Comparison of ENCODE assay signal across 18 cellular contexts in genomic region chr13:68550330-68550729, GRCh38.
DNase-seq lines count a peak whose midpoint lies in the region; ATAC-seq lines count a peak whose summit lies in the region.
"Had no signal": no experiment of that assay in that cellular context is flagged by ENCODE, and none has a peak within 500 bp of the region (broad histone marks: within the 10 kb centered on the region; RNA-seq: fewer than 3 reads in every experiment).

No MANE protein-coding gene starts in this region.

- DNase-seq in SK-N-DZ (ENCODE audit: low spot score), result peak; percentile 4
- no peak for DNase-seq in NCI-H1048 (lab: John Stamatoyannopoulos, UW)
- no peak for DNase-seq in Ammon's horn (ENCODE audit: low spot score)
- DNase-seq in NCI-H446 (lab: John Stamatoyannopoulos, UW), result no peak
- DNase-seq: activated CD4-positive, alpha-beta T cell treated with anti-CD3 and anti-CD28 coated beads for 48 hours; activated CD8-positive, alpha-beta memory T cell treated with anti-CD3 and anti-CD28 coated beads, Interleukin-2, amount 10 ng/mL, durations not matched to agents 7 days and 5 days; endodermal cell; NCI-H1694; NCI-H2227 treated with DMSO at 0.1 percent for 48 hours; PC-9; retina; SHP77 treated with DMSO at 0.1 percent for 48 hours; T-cell had no signal

- ATAC-seq in GM18511 (IDR thresholded peaks at IDR 0.05; ENCODE audit: unreplicated experiment) (peak; percentile 78), GM21619 (IDR thresholded peaks at IDR 0.05; ENCODE audit: unreplicated experiment) (peak; percentile 66), HG03060 (IDR thresholded peaks at IDR 0.05; ENCODE audit: low read depth, unreplicated experiment) (peak; percentile 65), GM21825 (IDR thresholded peaks at IDR 0.05; ENCODE audit: unreplicated experiment) (no peak)
- ATAC-seq: activated CD8-positive, alpha-beta memory T cell treated with anti-CD3 and anti-CD28 coated beads, Interleukin-2, amount 10 ng/mL, durations not matched to agents 7 days and 5 days; HCT116; T-cell had no signal
